ENCODE assay signal across 8 cellular contexts in the genomic region with DNA sequence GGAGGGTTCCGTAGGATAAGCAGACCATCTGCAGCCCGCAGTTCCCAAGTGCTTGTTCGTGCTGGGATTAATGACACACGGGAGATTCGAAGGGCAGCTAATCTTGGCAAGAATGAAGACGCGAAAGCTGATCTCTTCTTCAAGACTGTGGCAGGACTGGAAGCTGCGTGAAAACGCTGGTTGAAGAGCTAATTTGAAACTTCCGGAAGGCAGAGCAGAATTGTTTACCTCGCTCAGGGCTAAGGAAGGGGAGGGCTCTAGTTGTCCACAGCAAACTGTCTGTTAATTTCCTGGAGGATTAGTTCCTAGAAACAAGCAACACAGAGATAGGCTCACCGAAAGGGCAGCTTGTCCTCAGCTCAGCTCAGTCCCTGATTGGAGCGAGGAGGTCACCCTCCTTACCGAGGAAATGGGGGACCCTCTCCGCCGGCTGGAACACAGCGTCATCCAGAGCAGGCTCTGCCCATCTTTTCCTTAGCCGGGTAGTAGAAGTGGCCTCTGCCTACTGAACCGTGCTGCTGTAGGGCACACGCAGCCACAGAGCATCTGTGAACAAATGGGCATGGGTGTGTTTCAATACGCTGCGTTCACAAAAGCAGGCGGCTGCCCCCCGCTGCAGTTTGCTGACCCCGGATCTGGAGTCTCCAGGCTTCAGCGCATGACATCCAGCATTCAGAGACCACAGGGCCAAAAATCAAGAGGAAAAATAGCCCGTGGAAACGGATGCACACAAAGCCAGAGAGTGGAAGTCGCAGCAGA. TPM values are rescaled to one million over a fixed set of nuclear protein-coding genes. Genes with fewer than 3 reads are reported as not detected.
A peak's percentile ranks its signal among the peaks of the same experiment; 100 is the strongest.
DNase-seq lines count a peak whose midpoint lies in the region; ATAC-seq and TF ChIP-seq lines count a peak whose summit lies in the region.

No MANE protein-coding gene starts in this region.

- H3K36me3 ChIP-seq in NT2/D1 (ENCODE audit: insufficient read depth, insufficient read length, low read length) (no peaks in the 10 kb centered on the region), left lung (no peaks in the 10 kb centered on the region)

- peak overlapping the region; percentile 90 for H3K27ac Mint-ChIP-seq in activated CD8-positive, alpha-beta memory T cell treated with anti-CD3 and anti-CD28 coated beads, Interleukin-2, amount 10 ng/mL, durations not matched to agents 7 days and 5 days

- no peak for TF ChIP-seq POLR2A in GM18505 (IDR thresholded peaks at IDR 0.05; ENCODE audit: borderline replicate concordance, extremely low read depth, insufficient read depth, insufficient read length)

- H3K27me3 ChIP-seq in NT2/D1 (ENCODE audit: insufficient read depth, insufficient read length): no peaks in the 10 kb centered on the region
- no peaks in the 10 kb centered on the region for H3K27me3 ChIP-seq in left lung

- TF ChIP-seq CTCF in cardiac fibroblast (IDR thresholded peaks at IDR 0.05; ENCODE audit: low read depth, low read length) (no peak), left lung (IDR thresholded peaks at IDR 0.05) (no peak)

- DNase-seq in activated CD8-positive, alpha-beta memory T cell treated with anti-CD3 and anti-CD28 coated beads, Interleukin-2, amount 10 ng/mL, durations not matched to agents 7 days and 5 days: peak; percentile 80
- DNase-seq in activated CD8-positive, alpha-beta memory T cell treated with anti-CD3 and anti-CD28 coated beads, Interleukin-2, amount 50 U/mL, for 4 hours: no peak
- no peak for DNase-seq in NT2/D1 (ENCODE audit: low read depth, low spot score)
- DNase-seq in cardiac fibroblast (ENCODE audit: low read depth in 2 of 2): peak; percentile 36 to 65
- peak; percentile 42 to 74 for DNase-seq in left lung
- no peak for DNase-seq in substantia nigra (lab: John Stamatoyannopoulos, UW)

- intact Hi-C loops in left lung (cut with DNase I): no loop called here

- H3K9ac ChIP-seq in NT2/D1 (ENCODE audit: insufficient read length, low read depth): peak overlapping the region; percentile 12

- H3K9me3 ChIP-seq in NT2/D1 (ENCODE audit: insufficient read depth, low read length): peaks cover 12% of the 10 kb centered on the region
- peaks cover 0 to 7% of the 10 kb centered on the region in 2 donors for H3K9me3 ChIP-seq in left lung

- H3K4me3 ChIP-seq in NT2/D1 (ENCODE audit: insufficient read length, low read depth) (no peak overlapping the region), cardiac fibroblast (replicated peaks in 1 of 2; ENCODE audit: low read depth in 2 of 2, low read length in 2 of 2) (peak overlapping the region in 1 of 2 donors; percentile 3), left lung (peak overlapping the region in 1 of 2 donors; percentile 35)

- H3K4me1 ChIP-seq in NT2/D1 (ENCODE audit: insufficient read depth, insufficient read length) (peaks cover 21% of the 10 kb centered on the region), left lung (peaks cover 16 to 44% of the 10 kb centered on the region in 2 donors)

- peak overlapping the region; percentile 65 for H3K4me3 Mint-ChIP-seq in activated CD8-positive, alpha-beta memory T cell treated with anti-CD3 and anti-CD28 coated beads, Interleukin-2, amount 10 ng/mL, durations not matched to agents 7 days and 5 days

- H3K36me3 Mint-ChIP-seq in activated CD8-positive, alpha-beta memory T cell treated with anti-CD3 and anti-CD28 coated beads, Interleukin-2, amount 10 ng/mL, durations not matched to agents 7 days and 5 days: peaks cover 11% of the 10 kb centered on the region

- no peaks in the 10 kb centered on the region for H3K27me3 Mint-ChIP-seq in activated CD8-positive, alpha-beta memory T cell treated with anti-CD3 and anti-CD28 coated beads, Interleukin-2, amount 10 ng/mL, durations not matched to agents 7 days and 5 days

- ATAC-seq in activated CD8-positive, alpha-beta memory T cell treated with anti-CD3 and anti-CD28 coated beads, Interleukin-2, amount 10 ng/mL, durations not matched to agents 7 days and 5 days: peak; percentile 95
- ATAC-seq in left lung (peak; percentile 54), GM21737 (IDR thresholded peaks at IDR 0.05; ENCODE audit: unreplicated experiment) (no peak), GM18505 (IDR thresholded peaks at IDR 0.05; ENCODE audit: unreplicated experiment) (no peak)

- peaks cover 33% of the 10 kb centered on the region for H3K4me1 Mint-ChIP-seq in activated CD8-positive, alpha-beta memory T cell treated with anti-CD3 and anti-CD28 coated beads, Interleukin-2, amount 10 ng/mL, durations not matched to agents 7 days and 5 days

- CTCF ChIA-PET in activated CD8-positive, alpha-beta memory T cell treated with anti-CD3 and anti-CD28 coated beads, Interleukin-2, amount 10 ng/mL, durations not matched to agents 7 days and 5 days (lab: Charles Lee): interaction anchor here (0.8 to 12.6 kb wide), 10 partner anchors 9 to 684 kb away, joined by 3 to 135 read pairs (median 5); a partner anchor contains a TSS

- H3K9me3 Mint-ChIP-seq in activated CD8-positive, alpha-beta memory T cell treated with anti-CD3 and anti-CD28 coated beads, Interleukin-2, amount 10 ng/mL, durations not matched to agents 7 days and 5 days (ENCODE audit: low read depth): peaks cover 3% of the 10 kb centered on the region

- H3K27ac ChIP-seq in left lung (peak overlapping the region; percentile 76 to 78), substantia nigra (ENCODE audit: low read depth, low read length, poor library complexity, severe bottlenecking) (peak overlapping the region; percentile 13)

RNA-seq across cellular contexts. Expression of a gene that starts 16.7 kb away (rescaled TPM):
- total RNA-seq in activated CD8-positive, alpha-beta memory T cell treated with anti-CD3 and anti-CD28 coated beads, Interleukin-2, amount 10 ng/mL, durations not matched to agents 7 days and 5 days: 1 to 10 TPM; 4.8 to 7.0 TPM
- 100 to 1,000 TPM in 1 of 2 donors, 10 to 100 TPM in 1; 76.3 to 135 TPM for total RNA-seq in left lung

RNA-seq across cellular contexts. Expression of a gene that starts 26.6 kb away (rescaled TPM):
- total RNA-seq in activated CD8-positive, alpha-beta memory T cell treated with anti-CD3 and anti-CD28 coated beads, Interleukin-2, amount 10 ng/mL, durations not matched to agents 7 days and 5 days: 10 to 100 TPM; 29.8 to 34.6 TPM
- 10 to 100 TPM; 28.2 to 32.7 TPM for total RNA-seq in left lung

Comparison
In these comparisons a context has a peak if more than half of its experiments do, and no peak if none do; other contexts are left out.
1. DNase-seq: peak in activated CD8-positive, alpha-beta memory T cell treated with anti-CD3 and anti-CD28 coated beads, Interleukin-2, amount 10 ng/mL, durations not matched to agents 7 days and 5 days (single experiment), cardiac fibroblast (2 of 2) and left lung (2 of 2); none in activated CD8-positive, alpha-beta memory T cell treated with anti-CD3 and anti-CD28 coated beads, Interleukin-2, amount 50 U/mL, for 4 hours (single experiment), NT2/D1 (single experiment) and substantia nigra (0 of 49).
2. ATAC-seq: peak in activated CD8-positive, alpha-beta memory T cell treated with anti-CD3 and anti-CD28 coated beads, Interleukin-2, amount 10 ng/mL, durations not matched to agents 7 days and 5 days (single experiment) and left lung (single experiment); none in GM21737 (single experiment) and GM18505 (single experiment).
3. RNA of a gene that starts 16.7 kb away (total RNA-seq): 76.3 to 135 TPM in left lung; 4.8 to 7.0 TPM in activated CD8-positive, alpha-beta memory T cell treated with anti-CD3 and anti-CD28 coated beads, Interleukin-2, amount 10 ng/mL, durations not matched to agents 7 days and 5 days; every median in the first group is over 4 times any median in the second.